Comparison of ENCODE assay signal across 18 cellular contexts in the genomic region with DNA sequence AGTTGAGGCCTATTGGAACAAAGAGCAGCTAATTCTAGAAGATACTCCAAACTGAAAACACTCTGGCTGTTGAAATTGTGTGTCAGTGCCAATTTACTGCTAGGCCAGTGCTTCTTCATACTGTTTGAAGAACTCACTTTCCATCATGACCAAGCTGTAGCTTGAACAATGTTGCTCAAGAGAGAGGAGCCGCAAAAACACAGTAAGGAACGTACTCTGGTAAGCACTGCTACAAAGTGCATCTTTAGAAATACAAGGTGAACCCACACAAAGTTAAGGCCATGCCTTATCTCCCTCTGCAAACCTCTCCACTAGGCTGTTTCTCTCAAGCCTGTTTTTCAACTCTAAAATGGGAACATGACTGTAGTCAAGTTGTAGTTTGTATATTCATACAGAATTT.
DNase-seq lines count a peak whose midpoint lies in the region; ATAC-seq, FAIRE-seq and TF ChIP-seq lines count a peak whose summit lies in the region.
"Had no signal": no experiment of that assay in that cellular context is flagged by ENCODE, and none has a peak within 500 bp of the region (broad histone marks: within the 10 kb centered on the region; RNA-seq: fewer than 3 reads in every experiment).

No MANE protein-coding gene starts in this region.

- no TSS peak for BruUV-seq in HepG2 (replicated peaks; lab: Mats Ljungman, UMichigan)

- peaks cover 0 to 26% (median 0%) of the 10 kb centered on the region in 3 experiments for H3K36me3 ChIP-seq in naive thymus-derived CD4-positive, alpha-beta T cell (ENCODE audit: control insufficient read depth in 2 of 3, insufficient read depth in 3 of 3, low read length in 3 of 3)
- H3K36me3 ChIP-seq in transverse colon (peaks cover 0 to 69% (median 32%) of the 10 kb centered on the region in 4 donors), HepG2 (replicated peaks in 1 of 2; ENCODE audit: control insufficient read depth in 1 of 2, insufficient read depth in 2 of 2, low read length in 2 of 2) (peaks cover 4 to 50% of the 10 kb centered on the region in 2 experiments)

- no peaks in the 10 kb centered on the region for H3K27me3 ChIP-seq in naive thymus-derived CD4-positive, alpha-beta T cell (ENCODE audit: control insufficient read depth in 2 of 2, insufficient read depth in 2 of 2, low read length in 2 of 2)
- H3K27me3 ChIP-seq in transverse colon (no peaks in the 10 kb centered on the region), HepG2 (ENCODE audit: control insufficient read depth in 1 of 2, insufficient read depth in 2 of 2, low read length in 2 of 2) (no peaks in the 10 kb centered on the region)
- H3K27me3 ChIP-seq: right lobe of liver had no signal

- WGBS in transverse colon (ENCODE audit: low coverage in 1 of 2), 2 donors = 94% methylated on average over 2 of the region's 2 CpGs; no CpG with 5 or more reads in 1 of the 2 donors
- 92% methylated on average over 2 of the region's 2 CpGs for WGBS in HepG2 (ENCODE audit: low lambda C conversion rate)

- no peak overlapping the region for H3K9ac ChIP-seq in HepG2 (ENCODE audit: insufficient read depth, low read depth, low read length)

- TF ChIP-seq CTCF in transverse colon (IDR thresholded peaks at IDR 0.05) = no peak
- TF ChIP-seq CTCF in HepG2 (CRISPR knock-in tag; IDR thresholded peaks at IDR 0.05) = no peak

- intact Hi-C loops in naive thymus-derived CD4-positive, alpha-beta T cell (cut with micrococcal nuclease) = no loop called here
- intact Hi-C loops in transverse colon (cut with DNase I; ENCODE audit: low total_unique reads) (loop anchor here (10.0 kb wide), 1 partner anchor 98 kb away; the partner anchor contains the start of gene FKBP5), HepG2 (cut with micrococcal nuclease; ENCODE audit: unreplicated experiment) (no loop called here)

- H3K4me1 ChIP-seq in naive thymus-derived CD4-positive, alpha-beta T cell (ENCODE audit: control insufficient read depth in 2 of 2, insufficient read depth in 2 of 2, low read length in 2 of 2) = peaks cover 14 to 80% of the 10 kb centered on the region in 2 donors
- H3K4me1 ChIP-seq in transverse colon = peaks cover 21 to 70% (median 35%) of the 10 kb centered on the region in 4 donors
- no peaks in the 10 kb centered on the region for H3K4me1 ChIP-seq in HepG2 (ENCODE audit: insufficient read depth, low read length)

- H3K9me3 Mint-ChIP-seq in activated T-cell treated with anti-CD3 and anti-CD28 coated beads, Interleukin-2, amount 50 U/mL, for 72 hours = no peaks in the 10 kb centered on the region
- H3K9me3 Mint-ChIP-seq in naive thymus-derived CD4-positive, alpha-beta T cell = no peaks in the 10 kb centered on the region
- H3K9me3 Mint-ChIP-seq: HFFc6; nephron; stimulated activated naive CD8-positive, alpha-beta T cell treated with anti-CD3 and anti-CD28 coated beads, Interleukin-15, Interleukin-2, amounts not matched to agents 100 ng/mL and 50 ng/mL, for 24 hours had no signal

- H3K4me3 Mint-ChIP-seq in activated T-cell treated with anti-CD3 and anti-CD28 coated beads, Interleukin-2, amount 50 U/mL, for 72 hours = no peak overlapping the region
- H3K4me3 Mint-ChIP-seq in naive thymus-derived CD4-positive, alpha-beta T cell = peak overlapping the region in 7 of 10 donors; percentile 1 to 79 (median 23)
- H3K4me3 Mint-ChIP-seq: HFFc6; nephron; stimulated activated naive CD8-positive, alpha-beta T cell treated with anti-CD3 and anti-CD28 coated beads, Interleukin-15, Interleukin-2, amounts not matched to agents 100 ng/mL and 50 ng/mL, for 24 hours had no signal

- H3K4me1 Mint-ChIP-seq in activated T-cell treated with anti-CD3 and anti-CD28 coated beads, Interleukin-2, amount 50 U/mL, for 72 hours (ENCODE audit: low read depth) = peaks cover 35% of the 10 kb centered on the region
- H3K4me1 Mint-ChIP-seq in naive thymus-derived CD4-positive, alpha-beta T cell = peaks cover 42 to 99% (median 91%) of the 10 kb centered on the region in 7 donors

- peak overlapping the region; percentile 37 for H3K27ac ChIP-seq in naive thymus-derived CD4-positive, alpha-beta T cell (ENCODE audit: low read depth, low read length)
- peak overlapping the region; percentile 22 to 38 (median 30) for H3K27ac ChIP-seq in transverse colon
- no peak overlapping the region for H3K27ac ChIP-seq in HepG2 (ENCODE audit: extremely low read length, insufficient read depth, low read length)

- peak overlapping the region; percentile 61 for H3K27ac Mint-ChIP-seq in activated T-cell treated with anti-CD3 and anti-CD28 coated beads, Interleukin-2, amount 50 U/mL, for 72 hours
- peak overlapping the region; percentile 54 to 98 (median 92) for H3K27ac Mint-ChIP-seq in naive thymus-derived CD4-positive, alpha-beta T cell
- H3K27ac Mint-ChIP-seq: HFFc6; nephron; stimulated activated naive CD8-positive, alpha-beta T cell treated with anti-CD3 and anti-CD28 coated beads, Interleukin-15, Interleukin-2, amounts not matched to agents 100 ng/mL and 50 ng/mL, for 24 hours had no signal

- H4K20me1 ChIP-seq in HepG2 (ENCODE audit: insufficient read depth, low read length) = no peaks in the 10 kb centered on the region

- TF ChIP-seq EP300 in transverse colon (IDR thresholded peaks at IDR 0.05; ENCODE audit: low read depth) (no peak), HepG2 (IDR thresholded peaks at IDR 0.05; ENCODE audit: low read depth in 2 of 2, low read length in 2 of 2) (no peak), HepG2 (CRISPR knock-in tag; IDR thresholded peaks at IDR 0.05; ENCODE audit: borderline replicate concordance) (no peak)

- H3K79me2 ChIP-seq in HepG2 (ENCODE audit: insufficient read depth, low read length) = no peaks in the 10 kb centered on the region

- H3K9me3 ChIP-seq in naive thymus-derived CD4-positive, alpha-beta T cell (ENCODE audit: control insufficient read depth in 2 of 3, low read length in 3 of 3) = no peaks in the 10 kb centered on the region
- H3K9me3 ChIP-seq in transverse colon (no peaks in the 10 kb centered on the region), HepG2 (ENCODE audit: low read length) (no peaks in the 10 kb centered on the region)
- H3K9me3 ChIP-seq: right lobe of liver had no signal

- H3K36me3 Mint-ChIP-seq in activated T-cell treated with anti-CD3 and anti-CD28 coated beads, Interleukin-2, amount 50 U/mL, for 72 hours (ENCODE audit: insufficient read depth in 2 of 2) = peaks cover 0 to 21% of the 10 kb centered on the region in 2 donors
- peaks cover 6 to 62% (median 47%) of the 10 kb centered on the region in 5 donors for H3K36me3 Mint-ChIP-seq in naive thymus-derived CD4-positive, alpha-beta T cell

- CTCF ChIA-PET in naive thymus-derived CD4-positive, alpha-beta T cell (lab: Charles Lee) = interaction anchor here (0.8 to 13.8 kb wide), 5 partner anchors 14 to 148 kb away, joined by 3 to 364 read pairs (median 56); partner anchors contain the start of gene ARMC12
- CTCF ChIA-PET in HepG2 (lab: Yijun Ruan, JAX; ENCODE audit: low intra/inter-chr PET ratio, low total read pairs) = no interaction called here

- no peak for TF ChIP-seq POLR2A in transverse colon (IDR thresholded peaks at IDR 0.05)
- no peak for TF ChIP-seq POLR2A in HepG2 (IDR thresholded peaks at IDR 0.05; ENCODE audit: insufficient read depth in 1 of 2, low read depth in 2 of 2, low read length in 2 of 2)

- FAIRE-seq in HepG2 (lab: Jason Lieb, UNC) = no peak

- no peak overlapping the region for H3K4me3 ChIP-seq in naive thymus-derived CD4-positive, alpha-beta T cell (ENCODE audit: low read length)
- no peak overlapping the region for H3K4me3 ChIP-seq in transverse colon
- H3K4me3 ChIP-seq in HepG2 (replicated peaks in 1 of 3; ENCODE audit: insufficient read depth in 1 of 3, low read depth in 2 of 3, low read length in 3 of 3) = no peak overlapping the region
- H3K4me3 ChIP-seq: right lobe of liver had no signal

- POLR2A ChIA-PET in naive thymus-derived CD4-positive, alpha-beta T cell (lab: Charles Lee) = interaction anchor here (1.0 to 18.6 kb wide), 9 partner anchors 8 to 149 kb away, joined by 3 to 426 read pairs (median 3); partner anchors contain the start of gene ARMC12
- POLR2A ChIA-PET in HepG2 (lab: Yijun Ruan, JAX) = no interaction called here

- H3K27me3 Mint-ChIP-seq in activated T-cell treated with anti-CD3 and anti-CD28 coated beads, Interleukin-2, amount 50 U/mL, for 72 hours (ENCODE audit: low read depth) = no peaks in the 10 kb centered on the region
- no peaks in the 10 kb centered on the region for H3K27me3 Mint-ChIP-seq in naive thymus-derived CD4-positive, alpha-beta T cell
- H3K27me3 Mint-ChIP-seq: stimulated activated naive CD8-positive, alpha-beta T cell treated with anti-CD3 and anti-CD28 coated beads, Interleukin-15, Interleukin-2, amounts not matched to agents 100 ng/mL and 50 ng/mL, for 24 hours had no signal

- in situ Hi-C loops in transverse colon (cut with MboI; ENCODE audit: low pct_ligation_motif_present in 1 of 4, low pct_unique_long_range_greater_than_20kb in 1 of 4, low sequenced_read_pairs in 3 of 4) = loop anchor here in 3 of 4 donors (10.0 kb wide), 2 partner anchors 48 to 148 kb away; partner anchors contain the start of gene ARMC12 (in 2 of the 3)
- in situ Hi-C loops in HepG2 (cut with HindIII; ENCODE audit: extremely low pct_ligation_motif_present, low pct_unique_long_range_greater_than_20kb) = no loop called here

- H3K4me2 ChIP-seq in HepG2 (ENCODE audit: low read depth, low read length) = no peak overlapping the region

- no peak overlapping the region for H2AFZ ChIP-seq in HepG2 (ENCODE audit: low read length)

- ATAC-seq in activated T-cell treated with anti-CD3 and anti-CD28 coated beads, Interleukin-2, amount 50 U/mL, for 72 hours (replicated peaks in 1 of 2) = no peak
- ATAC-seq in naive thymus-derived CD4-positive, alpha-beta T cell = no peak
- ATAC-seq in GM21717 (IDR thresholded peaks at IDR 0.05; ENCODE audit: unreplicated experiment) = no peak
- ATAC-seq in HepG2 = no peak

- DNase-seq in activated T-cell treated with anti-CD3 and anti-CD28 coated beads, Interleukin-2, amount 50 U/mL, for 72 hours = no peak
- no peak for DNase-seq in activated T-cell treated with anti-CD3 and anti-CD28 coated beads, Interleukin-2, amount 50 U/mL, for 1 hour
- DNase-seq in amniotic epithelial cell (ENCODE audit: low read depth) (peak; percentile 89), transverse colon (no peak), SKM-1 (lab: John Stamatoyannopoulos, UW; ENCODE audit: unreplicated experiment) (no peak), HepG2 (ENCODE audit: low spot score) (no peak)
- DNase-seq in naive thymus-derived CD4-positive, alpha-beta T cell = no peak
- DNase-seq: anterior cingulate cortex; effector CD8-positive, alpha-beta T cell; HFFc6; kidney glomerular epithelial cell; MM.1S; NCI-H2029 treated with DMSO at 0.1 percent for 48 hours; right lobe of liver; SHP77 had no signal

- no peak for TF ChIP-seq RAD21 in HepG2 (CRISPR knock-in tag; IDR thresholded peaks at IDR 0.05)

TF ChIP-seq in HepG2, 621 proteins besides CTCF, POLR2A, EP300 and RAD21 (continues in another document):
- no peak for TF ChIP-seq SIX4 (CRISPR knock-in tag; IDR thresholded peaks at IDR 0.05)

Comparison
In these comparisons a context has a peak if more than half of its experiments do, and no peak if none do; other contexts are left out.
1. H3K4me3 Mint-ChIP-seq: peak in naive thymus-derived CD4-positive, alpha-beta T cell (7 of 10); none in activated T-cell treated with anti-CD3 and anti-CD28 coated beads, Interleukin-2, amount 50 U/mL, for 72 hours (0 of 2).